25 cellular contexts compared by ENCODE assay signal in the genomic region with DNA sequence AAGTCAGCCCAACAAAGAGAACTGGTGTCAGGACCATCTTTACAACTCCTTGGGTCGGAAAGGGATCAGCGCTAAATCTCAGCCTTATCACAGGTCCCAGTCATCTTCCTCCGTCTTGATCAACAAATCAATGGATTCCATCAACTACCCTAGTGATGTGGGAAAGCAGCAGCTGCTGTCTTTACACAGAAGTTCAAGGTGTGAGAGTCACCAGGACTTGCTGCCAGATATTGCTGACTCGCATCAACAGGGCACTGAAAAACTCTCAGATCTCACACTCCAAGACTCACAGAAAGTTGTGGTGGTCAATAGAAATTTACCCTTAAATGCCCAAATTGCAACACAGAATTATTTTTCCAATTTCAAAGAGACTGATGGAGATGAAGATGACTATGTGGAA.
"Had no signal": no experiment of that assay in that cellular context is flagged by ENCODE, and none has a peak within 500 bp of the region (broad histone marks: within the 10 kb centered on the region; RNA-seq: fewer than 3 reads in every experiment).

No MANE protein-coding gene starts in this region.

- H3K4me3 ChIP-seq: colonic mucosa, esophagus squamous epithelium, gastrocnemius medialis, heart right ventricle, left lung, lower lobe of right lung had no signal

- H3K4me1 ChIP-seq: colonic mucosa, esophagus squamous epithelium, gastrocnemius medialis, heart right ventricle, left lung, lower lobe of right lung had no signal

- ATAC-seq: effector memory CD8-positive, alpha-beta T cell; esophagus mucosa; gastrocnemius medialis; heart right ventricle; left cardiac atrium; left lung; left ventricle myocardium superior; lower lobe of right lung had no signal

- H3K27ac ChIP-seq: colonic mucosa, epithelial cell of prostate, esophagus squamous epithelium, gastrocnemius medialis, heart right ventricle, left lung, lower lobe of right lung had no signal

- H3K27me3 ChIP-seq: colonic mucosa, esophagus squamous epithelium, gastrocnemius medialis, heart right ventricle, left lung had no signal

- H3K36me3 ChIP-seq: colonic mucosa, gastrocnemius medialis had no signal

- FAIRE-seq: endometrium, islet of Langerhans, keratinocyte had no signal

- DNase-seq: colonic mucosa; cortex of kidney; effector CD8-positive, alpha-beta T cell; effector memory CD8-positive, alpha-beta T cell; endodermal cell; erythroblast; esophagus squamous epithelium; foreskin fibroblast; foreskin melanocyte; gastrocnemius medialis; glutamatergic neuron; head of caudate nucleus; heart right ventricle; hippocampal formation; left cardiac atrium; left lung; left ventricle myocardium superior; lower lobe of right lung; mesendoderm; midbrain had no signal

- H3K9me3 ChIP-seq: colonic mucosa, esophagus squamous epithelium, gastrocnemius medialis, heart right ventricle, left lung, lower lobe of right lung had no signal
